21 cellular contexts compared by ENCODE assay signal in genomic region chr1:84750110-84750509, GRCh38.
"Had no signal": no experiment of that assay in that cellular context is flagged by ENCODE, and none has a peak within 500 bp of the region (broad histone marks: within the 10 kb centered on the region; RNA-seq: fewer than 3 reads in every experiment).

No MANE protein-coding gene starts in this region.

- DNase-seq: activated CD4-positive, alpha-beta memory T cell treated with anti-CD3 and anti-CD28 coated beads, Interleukin-2, amount 10 ng/mL, durations not matched to agents 7 days and 5 days; activated CD4-positive, alpha-beta T cell treated with anti-CD3 and anti-CD28 coated beads for 4 hours; activated naive CD4-positive, alpha-beta T cell treated with anti-CD3 and anti-CD28 coated beads, Interleukin-2, amount 50 U/mL, for 16 hours; activated T-cell treated with anti-CD3 and anti-CD28 coated beads, Interleukin-2, amount 50 U/mL, for 24 hours; adrenal gland; effector CD4-positive, alpha-beta T cell; mucosa of descending colon; naive thymus-derived CD4-positive, alpha-beta T cell; stimulated activated CD4-positive, alpha-beta T cell treated with anti-CD3 and anti-CD28 coated beads, Interleukin-4, amount 100 ng/mL, for 4 hours; stimulated activated CD8-positive, alpha-beta memory T cell treated with anti-CD3 and anti-CD28 coated beads, Interleukin-4, amount 100 ng/mL, for 48 hours had no signal

- H3K36me3 Mint-ChIP-seq: naive thymus-derived CD4-positive, alpha-beta T cell; WTC11 had no signal

- H3K4me3 ChIP-seq: adrenal gland, coronary artery, gastroesophageal sphincter, mucosa of descending colon, skin epidermis, suprapubic skin had no signal

- H3K4me1 Mint-ChIP-seq: central memory CD8-positive, alpha-beta T cell had no signal

- H3K27ac Mint-ChIP-seq: activated CD4-positive, alpha-beta memory T cell treated with anti-CD3 and anti-CD28 coated beads, Interleukin-2, amount 10 ng/mL, durations not matched to agents 7 days and 5 days; activated T-cell treated with anti-CD3 and anti-CD28 coated beads, Interleukin-2, amount 50 U/mL, for 24 hours; naive thymus-derived CD4-positive, alpha-beta T cell; stimulated activated naive CD8-positive, alpha-beta T cell treated with anti-CD3 and anti-CD28 coated beads, Interleukin-15, Interleukin-2, amounts not matched to agents 100 ng/mL and 50 ng/mL, for 24 hours; WTC11 had no signal

- H3K79me2 ChIP-seq: parathyroid adenoma had no signal

- H3K4me3 Mint-ChIP-seq: activated CD4-positive, alpha-beta memory T cell treated with anti-CD3 and anti-CD28 coated beads, Interleukin-2, amount 10 ng/mL, durations not matched to agents 7 days and 5 days; activated T-cell treated with anti-CD3 and anti-CD28 coated beads, Interleukin-2, amount 50 U/mL, for 24 hours; central memory CD8-positive, alpha-beta T cell; naive thymus-derived CD4-positive, alpha-beta T cell; stimulated activated naive CD8-positive, alpha-beta T cell treated with anti-CD3 and anti-CD28 coated beads, Interleukin-15, Interleukin-2, amounts not matched to agents 100 ng/mL and 50 ng/mL, for 24 hours; WTC11 had no signal

- H3K9me3 Mint-ChIP-seq: activated CD4-positive, alpha-beta memory T cell treated with anti-CD3 and anti-CD28 coated beads, Interleukin-2, amount 10 ng/mL, durations not matched to agents 7 days and 5 days; activated T-cell treated with anti-CD3 and anti-CD28 coated beads, Interleukin-2, amount 50 U/mL, for 24 hours; central memory CD8-positive, alpha-beta T cell; naive thymus-derived CD4-positive, alpha-beta T cell; stimulated activated naive CD8-positive, alpha-beta T cell treated with anti-CD3 and anti-CD28 coated beads, Interleukin-15, Interleukin-2, amounts not matched to agents 100 ng/mL and 50 ng/mL, for 24 hours; WTC11 had no signal

- H3K9ac ChIP-seq: parathyroid adenoma had no signal

- H3K9me3 ChIP-seq: adrenal gland, gastroesophageal sphincter, mucosa of descending colon, suprapubic skin had no signal

- H2AFZ ChIP-seq: parathyroid adenoma had no signal

- H3K4me1 ChIP-seq: adrenal gland, gastroesophageal sphincter, parathyroid adenoma had no signal

- FAIRE-seq: islet of Langerhans, TTC549 had no signal

- H3K27ac ChIP-seq: adrenal gland, coronary artery, gastroesophageal sphincter, parathyroid adenoma, suprapubic skin had no signal

- H3K27me3 ChIP-seq: gastroesophageal sphincter, suprapubic skin had no signal

- ATAC-seq: gastroesophageal sphincter; left lobe of liver; mucosa of descending colon; naive thymus-derived CD4-positive, alpha-beta T cell; WTC11 had no signal

- H3K36me3 ChIP-seq: adrenal gland, gastroesophageal sphincter, suprapubic skin had no signal
